In genomic region chr2:159895258-159896209, GRCh38 we compare ENCODE assay signal across 8 cellular contexts. TPM values are rescaled to one million over a fixed set of nuclear protein-coding genes. Genes with fewer than 3 reads are reported as not detected.
DNase-seq lines count a peak whose midpoint lies in the region; ATAC-seq, FAIRE-seq and TF ChIP-seq lines count a peak whose summit lies in the region.

No MANE protein-coding gene starts in this region.

- no peaks in the 10 kb centered on the region for H3K9me3 Mint-ChIP-seq in endothelial cell (ENCODE audit: unreplicated experiment)

- H3K36me3 Mint-ChIP-seq in endothelial cell (ENCODE audit: low read depth, unreplicated experiment), result no peaks in the 10 kb centered on the region

- no peaks in the 10 kb centered on the region for H3K27me3 ChIP-seq in bronchial epithelial cell (ENCODE audit: control insufficient read depth, insufficient read depth, low read length)

- H3K4me1 Mint-ChIP-seq in endothelial cell (ENCODE audit: unreplicated experiment), result peaks cover 5% of the 10 kb centered on the region

- H3K27me3 Mint-ChIP-seq in endothelial cell (ENCODE audit: unreplicated experiment), result no peaks in the 10 kb centered on the region

- no peaks in the 10 kb centered on the region for H3K36me3 ChIP-seq in bronchial epithelial cell (ENCODE audit: control insufficient read depth, insufficient read depth, low read length)

- peak; percentile 43 for ATAC-seq in HG03060 (IDR thresholded peaks at IDR 0.05; ENCODE audit: low read depth, unreplicated experiment)

- FAIRE-seq in GM19239 (lab: Jason Lieb, UNC) (peak; percentile 91), bronchial epithelial cell (lab: Jason Lieb, UNC) (peak; percentile 7)

- DNase-seq in GM10266 (ENCODE audit: extremely low spot score) (peak; percentile 57), GM19239 (ENCODE audit: insufficient read length, low spot score) (no peak), bronchial epithelial cell (ENCODE audit: low read depth) (peak; percentile 17), NCI-H1105 treated with DMSO at 0.1 percent for 48 hours (lab: John Stamatoyannopoulos, UW) (no peak), endothelial cell (ENCODE audit: low spot score) (no peak), SW 1271 (lab: John Stamatoyannopoulos, UW) (no peak), NCI-H187 treated with DMSO at 0.1 percent for 48 hours (lab: John Stamatoyannopoulos, UW) (no peak)

- no peak for TF ChIP-seq CTCF in GM10266 (IDR thresholded peaks at IDR 0.05; ENCODE audit: control insufficient read depth, insufficient read depth, low read depth, missing control alignments)
- no peak for TF ChIP-seq CTCF in bronchial epithelial cell (IDR thresholded peaks at IDR 0.05; ENCODE audit: insufficient read depth, low read length, severe bottlenecking)
- no peak for TF ChIP-seq CTCF in endothelial cell (IDR thresholded peaks at IDR 0.05; ENCODE audit: unreplicated experiment)

- no peak overlapping the region for H3K4me3 ChIP-seq in bronchial epithelial cell (ENCODE audit: low read depth, low read length)

- no peak overlapping the region for H3K27ac Mint-ChIP-seq in endothelial cell (ENCODE audit: unreplicated experiment)

- no peak overlapping the region for H3K4me3 Mint-ChIP-seq in endothelial cell (ENCODE audit: unreplicated experiment)

RNA-seq across cellular contexts. Expression of gene LY75, which starts 9.0 kb away (rescaled TPM):
- total RNA-seq in bronchial epithelial cell, result 1.3 and 2.6 TPM in 2 replicates
- 0.21 TPM for total RNA-seq in endothelial cell (ENCODE audit: unreplicated experiment)

Comparison
In these comparisons a context has a peak if more than half of its experiments do, and no peak if none do; other contexts are left out.
1. DNase-seq: peak in GM10266 (single experiment) and bronchial epithelial cell (single experiment); none in GM19239 (single experiment), NCI-H1105 treated with DMSO at 0.1 percent for 48 hours (single experiment), endothelial cell (single experiment), SW 1271 (0 of 2) and NCI-H187 treated with DMSO at 0.1 percent for 48 hours (single experiment).